In the genomic region with DNA sequence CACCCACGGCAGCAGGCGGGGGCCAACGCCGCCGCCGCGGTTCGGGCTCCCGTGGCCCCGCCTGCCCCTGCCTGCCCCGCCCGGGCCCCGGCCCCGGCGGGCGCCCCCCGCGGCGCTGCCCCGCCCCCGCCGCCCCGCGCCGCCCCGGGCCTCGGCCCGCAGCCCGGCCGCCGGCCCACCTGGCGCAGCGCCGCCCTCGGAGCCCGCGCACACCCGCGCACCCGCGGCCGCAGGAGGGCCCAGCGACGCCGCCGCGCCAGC, we compare ENCODE assay signal across 18 cellular contexts. TPM values are rescaled to one million over a fixed set of nuclear protein-coding genes. Genes with fewer than 3 reads are reported as not detected.
DNase-seq lines count a peak whose midpoint lies in the region; ATAC-seq, FAIRE-seq and TF ChIP-seq lines count a peak whose summit lies in the region.
"Had no signal": no experiment of that assay in that cellular context is flagged by ENCODE, and none has a peak within 500 bp of the region (broad histone marks: within the 10 kb centered on the region; RNA-seq: fewer than 3 reads in every experiment).

A gene with protein sequence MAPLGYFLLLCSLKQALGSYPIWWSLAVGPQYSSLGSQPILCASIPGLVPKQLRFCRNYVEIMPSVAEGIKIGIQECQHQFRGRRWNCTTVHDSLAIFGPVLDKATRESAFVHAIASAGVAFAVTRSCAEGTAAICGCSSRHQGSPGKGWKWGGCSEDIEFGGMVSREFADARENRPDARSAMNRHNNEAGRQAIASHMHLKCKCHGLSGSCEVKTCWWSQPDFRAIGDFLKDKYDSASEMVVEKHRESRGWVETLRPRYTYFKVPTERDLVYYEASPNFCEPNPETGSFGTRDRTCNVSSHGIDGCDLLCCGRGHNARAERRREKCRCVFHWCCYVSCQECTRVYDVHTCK (plus strand): TSS at position 206 of the 261 bp plus-strand sequence. CDS start 131 bp downstream, outside the sequence.

- H3K9ac ChIP-seq in HUES48 (ENCODE audit: low read depth, low read length) (no peak within 1 kb of the TSS), iPS-20b (ENCODE audit: low read depth, low read length) (no peak within 1 kb of the TSS)

- no peaks in the 10 kb centered on the region for H3K36me3 Mint-ChIP-seq in brain

- peaks cover 11% of the 10 kb centered on the region for H3K4me1 Mint-ChIP-seq in brain

- no peaks in the 10 kb centered on the region for H3K9me3 Mint-ChIP-seq in brain
- H3K9me3 Mint-ChIP-seq: activated T-helper 1 cell treated with anti-CD3 and anti-CD28 coated beads, Interleukin-12 subunit alpha, Interleukin-12 subunit beta, Interleukin-2, Interleukin-4 antibody, amounts not matched to agents 30 ng/mL and 10 ng/mL and 1 ng/mL, durations not matched to agents 14 hours and 24 hours and 36 hours; T-helper 2 cell treated with Interferon-gamma antibody and Interleukin-4, amounts not matched to agents 5 μg/mL and 100 μg/mL, for 36 hours had no signal

- H3K4me1 ChIP-seq in HUES48 (ENCODE audit: control insufficient read depth, insufficient read depth, low read length) = peaks cover 29% of the 10 kb centered on the region
- H3K4me1 ChIP-seq in iPS-20b (ENCODE audit: insufficient read depth, low read length) = peaks cover 7% of the 10 kb centered on the region; the same call in 1 of the 2 replicates
- no peaks in the 10 kb centered on the region for H3K4me1 ChIP-seq in psoas muscle

- intact Hi-C loops in psoas muscle (cut with DNase I) = no loop called here

- H3K27ac ChIP-seq in HUES48 (ENCODE audit: low read depth, low read length) (no peak within 1 kb of the TSS), iPS-20b (ENCODE audit: low read length) (no peak within 1 kb of the TSS), psoas muscle (no peak within 1 kb of the TSS)
- H3K27ac ChIP-seq: Peyer's patch had no signal

- peak within 1 kb of the TSS; percentile 55 for H3K4me3 ChIP-seq in HUES48 (ENCODE audit: low read depth, low read length)
- peak within 1 kb of the TSS; percentile 51; the same call in 1 of the 2 replicates for H3K4me3 ChIP-seq in iPS-20b (ENCODE audit: low read length)
- H3K4me3 ChIP-seq in psoas muscle = peak within 1 kb of the TSS; percentile 41
- H3K4me3 ChIP-seq: K562 had no signal

- H3K27me3 Mint-ChIP-seq in brain = peaks cover 91% of the 10 kb centered on the region

- TF ChIP-seq CTCF in brain (conservative IDR thresholded peaks at IDR 0.05) (no peak), psoas muscle (IDR thresholded peaks at IDR 0.05) (no peak)

- DNase-seq in psoas muscle (no peak), AG20443 (ENCODE audit: low spot score) (no peak), amygdala (lab: John Stamatoyannopoulos, UW) (no peak), hippocampal formation (lab: John Stamatoyannopoulos, UW) (no peak), urothelium cell line (ENCODE audit: low spot score) (no peak)
- DNase-seq: activated CD4-positive, alpha-beta T cell treated with anti-CD3 and anti-CD28 coated beads, Interleukin-2, amount 50 U/mL, for 1 hour; DND-41 had no signal

- H3K9me3 ChIP-seq in HUES48 (ENCODE audit: control insufficient read depth, insufficient read depth, low read length) = no peaks in the 10 kb centered on the region
- no peaks in the 10 kb centered on the region; the same call in 1 of the 2 replicates for H3K9me3 ChIP-seq in iPS-20b (ENCODE audit: insufficient read depth, low read depth, low read length)
- H3K9me3 ChIP-seq in psoas muscle = no peaks in the 10 kb centered on the region
- H3K9me3 ChIP-seq: Peyer's patch had no signal

- H3K4me3 Mint-ChIP-seq in brain = peak within 1 kb of the TSS; percentile 35 to 80 (median 55)
- H3K4me3 Mint-ChIP-seq: activated T-helper 1 cell treated with anti-CD3 and anti-CD28 coated beads, Interleukin-12 subunit alpha, Interleukin-12 subunit beta, Interleukin-2, Interleukin-4 antibody, amounts not matched to agents 30 ng/mL and 10 ng/mL and 1 ng/mL, durations not matched to agents 14 hours and 24 hours and 36 hours; T-helper 2 cell treated with Interferon-gamma antibody and Interleukin-4, amounts not matched to agents 5 μg/mL and 100 μg/mL, for 36 hours had no signal

- ATAC-seq in psoas muscle = no peak
- ATAC-seq: K562 had no signal

- no peaks in the 10 kb centered on the region for H3K36me3 ChIP-seq in HUES48 (ENCODE audit: control insufficient read depth, insufficient read depth, low read length)
- no peaks in the 10 kb centered on the region for H3K36me3 ChIP-seq in iPS-20b (ENCODE audit: insufficient read depth, low read depth, low read length)
- H3K36me3 ChIP-seq in psoas muscle (ENCODE audit: insufficient read depth in 1 of 2, low read depth in 1 of 2) = no peaks in the 10 kb centered on the region
- H3K36me3 ChIP-seq: Peyer's patch had no signal

- peak within 1 kb of the TSS in 1 of 5 experiments; percentile 58 for H3K27ac Mint-ChIP-seq in brain
- H3K27ac Mint-ChIP-seq: activated T-helper 1 cell treated with anti-CD3 and anti-CD28 coated beads, Interleukin-12 subunit alpha, Interleukin-12 subunit beta, Interleukin-2, Interleukin-4 antibody, amounts not matched to agents 30 ng/mL and 10 ng/mL and 1 ng/mL, durations not matched to agents 14 hours and 24 hours and 36 hours; T-helper 2 cell treated with Interferon-gamma antibody and Interleukin-4, amounts not matched to agents 5 μg/mL and 100 μg/mL, for 36 hours had no signal

- no peak for FAIRE-seq in urothelium cell line (lab: Jason Lieb, UNC)
- FAIRE-seq: K562 had no signal

- 0 to 10% (median 1%) methylated on average over 2 to 46 of the region's 47 CpGs for WGBS in psoas muscle, 3 donors

- H3K27me3 ChIP-seq in HUES48 (ENCODE audit: control insufficient read depth, insufficient read depth, low read length) = peaks cover 98% of the 10 kb centered on the region
- H3K27me3 ChIP-seq in iPS-20b (ENCODE audit: insufficient read depth, low read length) = peaks cover 99% of the 10 kb centered on the region
- peaks cover 0 to 62% (median 44%) of the 10 kb centered on the region in 3 donors for H3K27me3 ChIP-seq in psoas muscle (ENCODE audit: insufficient read depth in 3 of 3, low read length in 2 of 3)

RNA-seq across cellular contexts. Expression of the gene that starts here (rescaled TPM):
- polyA plus RNA-seq in brain (ENCODE audit: insufficient read depth, low read depth, low replicate concordance) (not detected), psoas muscle (not detected)
- total RNA-seq in psoas muscle = not detected
- total RNA-seq: activated T-helper 1 cell treated with anti-CD3 and anti-CD28 coated beads, Interleukin-12 subunit alpha, Interleukin-12 subunit beta, Interleukin-2, Interleukin-4 antibody, amounts not matched to agents 30 ng/mL and 10 ng/mL and 1 ng/mL, durations not matched to agents 14 hours and 24 hours and 36 hours; K562; lung microvascular endothelial cell; NCI-H460; Peyer's patch; posterior vena cava had no signal
- polyA plus RNA-seq: BJ, K562 had no signal
